In genomic region chr17:69269174-69269998, GRCh38 we compare ENCODE assay signal across 17 cellular contexts. TPM values are rescaled to one million over a fixed set of nuclear protein-coding genes. Genes with fewer than 3 reads are reported as not detected.
A peak's percentile ranks its signal among the peaks of the same experiment; 100 is the strongest.
DNase-seq lines count a peak whose midpoint lies in the region; ATAC-seq and TF ChIP-seq lines count a peak whose summit lies in the region.
"Had no signal": no experiment of that assay in that cellular context is flagged by ENCODE, and none has a peak within 500 bp of the region (broad histone marks: within the 10 kb centered on the region; RNA-seq: fewer than 3 reads in every experiment).

No MANE protein-coding gene starts in this region.

- TF ChIP-seq RAD21 in liver (IDR thresholded peaks at IDR 0.05): no peak

- POLR2A ChIA-PET in CD8-positive, alpha-beta T cell (lab: Charles Lee): interaction anchor here (0.6 kb wide), 1 partner anchor 57 kb away, joined by 3 read pairs; the partner anchor contains the start of gene ABCA5

- CTCF ChIA-PET in CD8-positive, alpha-beta T cell (lab: Charles Lee): no interaction called here

- H3K4me1 ChIP-seq in liver (ENCODE audit: control insufficient read depth in 4 of 4, insufficient read depth in 4 of 4, low read length in 3 of 4): peaks cover 0 to 16% (median 7%) of the 10 kb centered on the region in 4 donors
- no peaks in the 10 kb centered on the region for H3K4me1 ChIP-seq in CD8-positive, alpha-beta T cell (ENCODE audit: insufficient read depth, low read length)
- H3K4me1 ChIP-seq in sigmoid colon: peaks cover 0 to 6% (median 2%) of the 10 kb centered on the region in 4 donors

- H3K27ac ChIP-seq in liver (ENCODE audit: low read depth in 1 of 2, low read length in 2 of 2): peak overlapping the region; percentile 67 to 78
- H3K27ac ChIP-seq in CD8-positive, alpha-beta T cell (ENCODE audit: low read depth, low read length): no peak overlapping the region
- no peak overlapping the region for H3K27ac ChIP-seq in sigmoid colon

- H3K4me3 ChIP-seq in cardiac fibroblast (replicated peaks in 1 of 2; ENCODE audit: low read depth in 2 of 2, low read length in 2 of 2) (no peak overlapping the region), liver (ENCODE audit: low read depth in 1 of 3, low read length in 3 of 3) (no peak overlapping the region), sigmoid colon (no peak overlapping the region)
- H3K4me3 ChIP-seq in CD8-positive, alpha-beta T cell (ENCODE audit: low read depth, low read length): no peak overlapping the region

- no peaks in the 10 kb centered on the region for H3K4me1 Mint-ChIP-seq in CD8-positive, alpha-beta T cell (ENCODE audit: low read depth)
- H3K4me1 Mint-ChIP-seq in activated T-cell treated with anti-CD3 and anti-CD28 coated beads, Interleukin-2, amount 50 U/mL, for 24 hours (ENCODE audit: low read depth): peaks cover 4% of the 10 kb centered on the region
- H3K4me1 Mint-ChIP-seq: H9; stimulated activated naive CD8-positive, alpha-beta T cell treated with anti-CD3 and anti-CD28 coated beads, Interleukin-15, amount 100 ng/mL, for 72 hours had no signal

- H3K27me3 ChIP-seq in liver (ENCODE audit: control insufficient read depth in 4 of 4, insufficient read depth in 4 of 4, low read length in 3 of 4): no peaks in the 10 kb centered on the region
- no peaks in the 10 kb centered on the region for H3K27me3 ChIP-seq in CD8-positive, alpha-beta T cell (ENCODE audit: insufficient read depth, low read length)
- no peaks in the 10 kb centered on the region for H3K27me3 ChIP-seq in sigmoid colon

- H3K27ac Mint-ChIP-seq in CD8-positive, alpha-beta T cell: no peak overlapping the region
- H3K27ac Mint-ChIP-seq in activated T-cell treated with anti-CD3 and anti-CD28 coated beads, Interleukin-2, amount 50 U/mL, for 24 hours: no peak overlapping the region
- H3K27ac Mint-ChIP-seq: activated CD4-positive, alpha-beta T cell treated with anti-CD3 and anti-CD28 coated beads, Interleukin-2, amount 10 ng/mL, durations not matched to agents 24 days and 14 days; CD14-positive monocyte; H9; stimulated activated naive CD8-positive, alpha-beta T cell treated with anti-CD3 and anti-CD28 coated beads, Interleukin-15, amount 100 ng/mL, for 72 hours had no signal

- H3K27me3 Mint-ChIP-seq in CD8-positive, alpha-beta T cell (ENCODE audit: low read depth): no peaks in the 10 kb centered on the region
- no peaks in the 10 kb centered on the region for H3K27me3 Mint-ChIP-seq in activated T-cell treated with anti-CD3 and anti-CD28 coated beads, Interleukin-2, amount 50 U/mL, for 24 hours
- H3K27me3 Mint-ChIP-seq: activated CD4-positive, alpha-beta T cell treated with anti-CD3 and anti-CD28 coated beads, Interleukin-2, amount 10 ng/mL, durations not matched to agents 24 days and 14 days; stimulated activated naive CD8-positive, alpha-beta T cell treated with anti-CD3 and anti-CD28 coated beads, Interleukin-15, amount 100 ng/mL, for 72 hours had no signal

- no peak for TF ChIP-seq POLR2A in sigmoid colon (IDR thresholded peaks at IDR 0.05)

- TF ChIP-seq CTCF in cardiac fibroblast (IDR thresholded peaks at IDR 0.05; ENCODE audit: low read depth, low read length) (no peak), liver (IDR thresholded peaks at IDR 0.05; ENCODE audit: low read depth, low read length, missing input control) (no peak), sigmoid colon (IDR thresholded peaks at IDR 0.05) (no peak)
- TF ChIP-seq CTCF in CD8-positive, alpha-beta T cell (IDR thresholded peaks at IDR 0.05): no peak

- H3K4me3 Mint-ChIP-seq in CD8-positive, alpha-beta T cell: no peak overlapping the region
- no peak overlapping the region for H3K4me3 Mint-ChIP-seq in activated T-cell treated with anti-CD3 and anti-CD28 coated beads, Interleukin-2, amount 50 U/mL, for 24 hours
- H3K4me3 Mint-ChIP-seq: activated CD4-positive, alpha-beta T cell treated with anti-CD3 and anti-CD28 coated beads, Interleukin-2, amount 10 ng/mL, durations not matched to agents 24 days and 14 days; CD14-positive monocyte; H9; neural crest cell; stimulated activated naive CD8-positive, alpha-beta T cell treated with anti-CD3 and anti-CD28 coated beads, Interleukin-15, amount 100 ng/mL, for 72 hours had no signal

- intact Hi-C loops in CD8-positive, alpha-beta T cell (cut with DNase I, micrococcal nuclease): no loop called here
- intact Hi-C loops in sigmoid colon (cut with DNase I): no loop called here

- TF ChIP-seq EP300 in sigmoid colon (IDR thresholded peaks at IDR 0.05): no peak

- H3K9me3 ChIP-seq in liver (ENCODE audit: control insufficient read depth in 4 of 4, low read length in 3 of 4) (no peaks in the 10 kb centered on the region), sigmoid colon (no peaks in the 10 kb centered on the region)
- no peaks in the 10 kb centered on the region for H3K9me3 ChIP-seq in CD8-positive, alpha-beta T cell (ENCODE audit: low read length)

- peaks cover 25% of the 10 kb centered on the region for H3K36me3 Mint-ChIP-seq in CD8-positive, alpha-beta T cell
- H3K36me3 Mint-ChIP-seq in activated T-cell treated with anti-CD3 and anti-CD28 coated beads, Interleukin-2, amount 50 U/mL, for 24 hours (ENCODE audit: low read depth): peaks cover 39% of the 10 kb centered on the region

- H3K9me3 Mint-ChIP-seq in CD8-positive, alpha-beta T cell: no peaks in the 10 kb centered on the region
- no peaks in the 10 kb centered on the region for H3K9me3 Mint-ChIP-seq in activated T-cell treated with anti-CD3 and anti-CD28 coated beads, Interleukin-2, amount 50 U/mL, for 24 hours
- H3K9me3 Mint-ChIP-seq: activated CD4-positive, alpha-beta T cell treated with anti-CD3 and anti-CD28 coated beads, Interleukin-2, amount 10 ng/mL, durations not matched to agents 24 days and 14 days; CD14-positive monocyte; H9; neural crest cell; stimulated activated naive CD8-positive, alpha-beta T cell treated with anti-CD3 and anti-CD28 coated beads, Interleukin-15, amount 100 ng/mL, for 72 hours had no signal

- DNase-seq in Ammon's horn (ENCODE audit: low spot score) (peak; percentile 1), MV-4-11 (lab: John Stamatoyannopoulos, UW) (peak; percentile 28), cardiac fibroblast (ENCODE audit: low read depth in 2 of 2) (peak; percentile 74 to 85), kidney glomerular epithelial cell (lab: John Stamatoyannopoulos, UW) (no peak), sigmoid colon (no peak)
- DNase-seq in CD8-positive, alpha-beta T cell: no peak
- no peak for DNase-seq in activated T-cell treated with anti-CD3 and anti-CD28 coated beads, Interleukin-2, amount 50 U/mL, for 24 hours
- DNase-seq: activated CD4-positive, alpha-beta T cell treated with anti-CD3 and anti-CD28 coated beads, Interleukin-2, amount 10 ng/mL, durations not matched to agents 24 days and 14 days; activated naive CD4-positive, alpha-beta T cell treated with anti-CD3 and anti-CD28 coated beads, Interleukin-2, amount 50 U/mL, for 16 hours; effector CD8-positive, alpha-beta T cell; H9; NCI-H510A; stimulated activated CD4-positive, alpha-beta T cell treated with anti-CD3 and anti-CD28 coated beads, Interleukin-1b, Interleukin-23, amount 100 ng/mL, for 48 hours; stimulated activated naive CD8-positive, alpha-beta T cell treated with anti-CD3 and anti-CD28 coated beads, Interleukin-15, amount 100 ng/mL, for 72 hours had no signal

- 38% methylated on average over 6 of the region's 6 CpGs for WGBS in liver
- 85 to 87% methylated on average over 6 of the region's 6 CpGs for WGBS in sigmoid colon, 2 donors

- ATAC-seq in CD8-positive, alpha-beta T cell: no peak
- ATAC-seq: stimulated activated naive CD8-positive, alpha-beta T cell treated with anti-CD3 and anti-CD28 coated beads, Interleukin-15, amount 100 ng/mL, for 72 hours had no signal

- H3K36me3 ChIP-seq in liver (ENCODE audit: control insufficient read depth in 4 of 4, insufficient read depth in 3 of 4, low read depth in 1 of 4, low read length in 3 of 4) (peaks cover 0 to under 1% (median 0%) of the 10 kb centered on the region in 4 donors), sigmoid colon (no peaks in the 10 kb centered on the region)
- peaks cover 3% of the 10 kb centered on the region for H3K36me3 ChIP-seq in CD8-positive, alpha-beta T cell (ENCODE audit: insufficient read depth, low read length)

- peak overlapping the region in 1 of 2 donors; percentile 8 for H3K9ac ChIP-seq in liver (ENCODE audit: low read depth in 1 of 2, low read length in 2 of 2)

TF ChIP-seq in liver, 16 proteins besides CTCF, POLR2A, EP300 and RAD21 (continues in another document):
- TF ChIP-seq, protein P1, sequence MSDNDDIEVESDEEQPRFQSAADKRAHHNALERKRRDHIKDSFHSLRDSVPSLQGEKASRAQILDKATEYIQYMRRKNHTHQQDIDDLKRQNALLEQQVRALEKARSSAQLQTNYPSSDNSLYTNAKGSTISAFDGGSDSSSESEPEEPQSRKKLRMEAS (IDR thresholded peaks at IDR 0.05): peak; percentile 49
- TF ChIP-seq HNF4G (IDR thresholded peaks at IDR 0.05) (no peak), JUND (IDR thresholded peaks at IDR 0.05) (peak in 1 of 2 donors; percentile 66), TAF1 (conservative IDR thresholded peaks at IDR 0.05) (no peak), HNF4A (conservative IDR thresholded peaks at IDR 0.05) (peak in 1 of 2 donors; percentile 54), GABPA (IDR thresholded peaks at IDR 0.05 in 1 of 2, conservative IDR thresholded peaks at IDR 0.05 in 1 of 2) (no peak), EGR1 (IDR thresholded peaks at IDR 0.05; ENCODE audit: low read depth in 2 of 2) (no peak), RXRA (IDR thresholded peaks at IDR 0.05) (peak in 1 of 2 donors; percentile 67), FOXA2 (IDR thresholded peaks at IDR 0.05) (no peak)

RNA-seq across cellular contexts. Expression of gene ABCA10, which starts 40.8 kb away (rescaled TPM):
- total RNA-seq in liver (1 to 10 TPM in 1 of 2 donors, under 1 TPM in 1; 0.33 to 5.5 TPM), sigmoid colon (10 to 100 TPM in 1 of 4 donors, 1 to 10 TPM in 3; 1.5 to 12.0 (median 9.5) TPM)
- polyA plus RNA-seq in liver (1 to 10 TPM in 1 of 2 donors, under 1 TPM in 1; 0.32 to 3.7 TPM), sigmoid colon (1 to 10 TPM in 2 of 3 donors, under 1 TPM in 1; 0.46 to 1.9 (median 1.8) TPM)
- total RNA-seq in CD8-positive, alpha-beta T cell: under 1 TPM; 0.38 to 0.44 TPM
- total RNA-seq: H9 had no signal

RNA-seq across cellular contexts. Expression of gene ABCA5, which starts 57.5 kb away (rescaled TPM):
- total RNA-seq in liver (10 to 100 TPM; 18.7 to 84.4 TPM), sigmoid colon (10 to 100 TPM; 19.3 to 23.5 (median 21.4) TPM)
- polyA plus RNA-seq in liver (10 to 100 TPM; 20.6 to 77.0 TPM), sigmoid colon (10 to 100 TPM in 1 of 3 donors, 1 to 10 TPM in 2; 2.5 to 14.9 (median 6.0) TPM)
- total RNA-seq in CD8-positive, alpha-beta T cell: 10 to 100 TPM; 21.8 to 22.4 TPM

Comparison
In these comparisons a context has a peak if more than half of its experiments do, and no peak if none do; other contexts are left out.
1. DNase-seq: peak in Ammon's horn (single experiment), MV-4-11 (single experiment) and cardiac fibroblast (2 of 2); none in CD8-positive, alpha-beta T cell (0 of 7), kidney glomerular epithelial cell (single experiment), sigmoid colon (single experiment) and activated T-cell treated with anti-CD3 and anti-CD28 coated beads, Interleukin-2, amount 50 U/mL, for 24 hours (single experiment).
2. H3K27ac ChIP-seq: peak in liver (2 of 2); none in CD8-positive, alpha-beta T cell (single experiment) and sigmoid colon (0 of 4).